Comparison of ENCODE assay signal across 10 cellular contexts in genomic region chr1:164571333-164571732, GRCh38. TPM values are rescaled to one million over a fixed set of nuclear protein-coding genes. Genes with fewer than 3 reads are reported as not detected.
"Had no signal": no experiment of that assay in that cellular context is flagged by ENCODE, and none has a peak within 500 bp of the region (broad histone marks: within the 10 kb centered on the region; RNA-seq: fewer than 3 reads in every experiment).

No MANE protein-coding gene starts in this region.

- DNase-seq: GM23248, GOT3, H7, HFFc6, KBM-7 had no signal

- H3K9me3 ChIP-seq: HAP-1 had no signal

- H3K27ac ChIP-seq: GM23248, HL-60 had no signal

- H3K4me3 Mint-ChIP-seq: HFFc6, IgD-negative memory B cell had no signal

- H3K4me3 ChIP-seq: GM23248, HAP-1 had no signal

- H3K27ac Mint-ChIP-seq: HFFc6, IgD-negative memory B cell had no signal

- H3K4me1 Mint-ChIP-seq: IgD-negative memory B cell had no signal

- ATAC-seq: HCT116, HepG2 had no signal

- FAIRE-seq: HepG2 had no signal

- H2AFZ ChIP-seq: GM23248 had no signal

- H3K36me3 Mint-ChIP-seq: IgD-negative memory B cell had no signal

- H3K9me3 Mint-ChIP-seq: HFFc6 had no signal

- H3K9ac ChIP-seq: GM23248 had no signal

RNA-seq across cellular contexts. Expression of gene PBX1, which starts 12.3 kb away (rescaled TPM):
- total RNA-seq: HepG2 had no signal
